Comparison of ENCODE assay signal across 26 cellular contexts in genomic region chr5:131855452-131855851, GRCh38. TPM values are rescaled to one million over a fixed set of nuclear protein-coding genes. Genes with fewer than 3 reads are reported as not detected.
DNase-seq lines count a peak whose midpoint lies in the region; ATAC-seq, FAIRE-seq and TF ChIP-seq lines count a peak whose summit lies in the region.
"Had no signal": no experiment of that assay in that cellular context is flagged by ENCODE, and none has a peak within 500 bp of the region (broad histone marks: within the 10 kb centered on the region; RNA-seq: fewer than 3 reads in every experiment).

No MANE protein-coding gene starts in this region.

- no peak for TF ChIP-seq CTCF in HepG2 (CRISPR knock-in tag; IDR thresholded peaks at IDR 0.05)
- no peak for TF ChIP-seq CTCF in right lobe of liver (IDR thresholded peaks at IDR 0.05)

- TF ChIP-seq EP300 in HepG2 (IDR thresholded peaks at IDR 0.05; ENCODE audit: low read depth in 2 of 2, low read length in 2 of 2) (no peak), HepG2 (CRISPR knock-in tag; IDR thresholded peaks at IDR 0.05; ENCODE audit: borderline replicate concordance) (no peak)

- H3K9me3 Mint-ChIP-seq in T-helper 1 cell treated with Interleukin-12 subunit alpha and Interleukin-12 subunit beta and Interleukin-4 antibody, amounts not matched to agents 30 μg/mL and 1 μg/mL, for 36 hours = peaks cover 41% of the 10 kb centered on the region
- H3K9me3 Mint-ChIP-seq in naive B cell = peaks cover 2 to 16% (median 4%) of the 10 kb centered on the region in 7 donors

- intact Hi-C loops in HepG2 (cut with micrococcal nuclease; ENCODE audit: unreplicated experiment) (no loop called here), right lobe of liver (cut with DNase I) (no loop called here)

- no peak for FAIRE-seq in HepG2 (lab: Jason Lieb, UNC)
- FAIRE-seq: GM12892 had no signal

- H3K27me3 ChIP-seq in HepG2 (ENCODE audit: control insufficient read depth in 1 of 2, insufficient read depth in 2 of 2, low read length in 2 of 2) = no peaks in the 10 kb centered on the region; a peak in 1 of 5 replicates
- no peaks in the 10 kb centered on the region for H3K27me3 ChIP-seq in right lobe of liver
- H3K27me3 ChIP-seq: BLaER1 treated with 17β-estradiol and CSF1 and Interleukin-3, amounts not matched to agents 10 nM and 100 nM had no signal

- H3K36me3 ChIP-seq in HepG2 (replicated peaks in 1 of 2; ENCODE audit: control insufficient read depth in 1 of 2, insufficient read depth in 2 of 2, low read length in 2 of 2) (no peaks in the 10 kb centered on the region), right lobe of liver (no peaks in the 10 kb centered on the region)
- H3K36me3 ChIP-seq: BLaER1 treated with 17β-estradiol and CSF1 and Interleukin-3, amounts not matched to agents 10 nM and 100 nM had no signal

- H3K4me3 Mint-ChIP-seq in T-helper 1 cell treated with Interleukin-12 subunit alpha and Interleukin-12 subunit beta and Interleukin-4 antibody, amounts not matched to agents 30 μg/mL and 1 μg/mL, for 36 hours = peak overlapping the region; percentile 8
- H3K4me3 Mint-ChIP-seq in naive B cell = no peak overlapping the region
- H3K4me3 Mint-ChIP-seq: CD8-positive, alpha-beta memory T cell had no signal

- CTCF ChIA-PET in HepG2 (lab: Yijun Ruan, JAX; ENCODE audit: low intra/inter-chr PET ratio, low total read pairs) = no interaction called here

- no peak overlapping the region for H2AFZ ChIP-seq in HepG2 (ENCODE audit: low read length)
- H2AFZ ChIP-seq: GM23248 had no signal

- H3K27me3 Mint-ChIP-seq in T-helper 1 cell treated with Interleukin-12 subunit alpha and Interleukin-12 subunit beta and Interleukin-4 antibody, amounts not matched to agents 30 μg/mL and 1 μg/mL, for 36 hours (ENCODE audit: low read depth) = peaks cover 30% of the 10 kb centered on the region
- H3K27me3 Mint-ChIP-seq in naive B cell = peaks cover 0 to 6% (median 0%) of the 10 kb centered on the region in 3 donors

- POLR2A ChIA-PET in HepG2 (lab: Yijun Ruan, JAX) = no interaction called here

- H3K9ac ChIP-seq in HepG2 (ENCODE audit: insufficient read depth, low read depth, low read length) = no peak overlapping the region
- H3K9ac ChIP-seq: BLaER1 treated with 17β-estradiol and CSF1 and Interleukin-3, amounts not matched to agents 10 nM and 100 nM; GM23248; KMS-11; SK-N-SH had no signal

- TF ChIP-seq RAD21 in HepG2 (CRISPR knock-in tag; IDR thresholded peaks at IDR 0.05) = no peak

- H3K27ac Mint-ChIP-seq in T-helper 1 cell treated with Interleukin-12 subunit alpha and Interleukin-12 subunit beta and Interleukin-4 antibody, amounts not matched to agents 30 μg/mL and 1 μg/mL, for 36 hours = no peak overlapping the region
- peak overlapping the region in 4 of 6 donors; percentile 1 to 52 (median 12) for H3K27ac Mint-ChIP-seq in naive B cell

- H3K4me1 Mint-ChIP-seq in T-helper 1 cell treated with Interleukin-12 subunit alpha and Interleukin-12 subunit beta and Interleukin-4 antibody, amounts not matched to agents 30 μg/mL and 1 μg/mL, for 36 hours (ENCODE audit: low read depth) = peaks cover 23% of the 10 kb centered on the region
- H3K4me1 Mint-ChIP-seq in naive B cell = peaks cover 13 to 21% (median 17%) of the 10 kb centered on the region in 3 donors

- 60% methylated on average over 3 of the region's 3 CpGs for WGBS in HepG2 (ENCODE audit: low lambda C conversion rate)
- WGBS in right lobe of liver (ENCODE audit: insufficient coverage, low coverage, low lambda C conversion rate, missing lambda C conversion rate) = 82% methylated on average over 3 of the region's 3 CpGs

- H3K79me2 ChIP-seq in HepG2 (ENCODE audit: insufficient read depth, low read length) = no peaks in the 10 kb centered on the region

- no peak overlapping the region for H3K27ac ChIP-seq in HepG2 (ENCODE audit: extremely low read length, insufficient read depth, low read length)
- H3K27ac ChIP-seq in right lobe of liver = no peak overlapping the region
- H3K27ac ChIP-seq: 22Rv1; BLaER1 treated with 17β-estradiol and CSF1 and Interleukin-3, amounts not matched to agents 10 nM and 100 nM; GM23248; KMS-11; RWPE1 had no signal

- DNase-seq in T-helper 1 cell (no peak), HepG2 (ENCODE audit: low spot score) (no peak), right lobe of liver (no peak), naive B cell (no peak), EL (no peak), SHP77 treated with DMSO at 0.1 percent for 48 hours (lab: John Stamatoyannopoulos, UW) (no peak)
- DNase-seq in stimulated activated naive CD8-positive, alpha-beta T cell treated with anti-CD3 and anti-CD28 coated beads, Interleukin-15, Interleukin-2, amounts not matched to agents 100 U/mL and 50 U/mL, for 24 hours = no peak
- DNase-seq: ACHN; Calu3; CD8-positive, alpha-beta memory T cell; DMS153; GM23248; HCEC 1CT; NCI-H1417 treated with DMSO at 0.1 percent for 48 hours; NCI-H187 treated with DMSO at 0.1 percent for 48 hours; NCI-H2227 treated with DMSO at 0.1 percent for 48 hours; NCI-H510A; NCI-H748 treated with DMSO at 0.1 percent for 48 hours; SIG-M5; SK-N-SH had no signal

- H3K9me3 ChIP-seq in HepG2 (ENCODE audit: low read length) = no peaks in the 10 kb centered on the region
- no peaks in the 10 kb centered on the region for H3K9me3 ChIP-seq in right lobe of liver
- H3K9me3 ChIP-seq: SK-N-SH had no signal

- no peak overlapping the region for H3K4me3 ChIP-seq in HepG2 (replicated peaks in 1 of 3; ENCODE audit: insufficient read depth in 1 of 3, low read depth in 2 of 3, low read length in 3 of 3)
- H3K4me3 ChIP-seq in right lobe of liver = no peak overlapping the region
- H3K4me3 ChIP-seq: BLaER1 treated with 17β-estradiol and CSF1 and Interleukin-3, amounts not matched to agents 10 nM and 100 nM; GM23248 had no signal

- H3K36me3 Mint-ChIP-seq in T-helper 1 cell treated with Interleukin-12 subunit alpha and Interleukin-12 subunit beta and Interleukin-4 antibody, amounts not matched to agents 30 μg/mL and 1 μg/mL, for 36 hours (ENCODE audit: low read depth) = peaks cover 15% of the 10 kb centered on the region
- peaks cover 0 to 3% of the 10 kb centered on the region in 2 donors for H3K36me3 Mint-ChIP-seq in naive B cell

- no peaks in the 10 kb centered on the region for H3K4me1 ChIP-seq in HepG2 (ENCODE audit: insufficient read depth, low read length)
- no peaks in the 10 kb centered on the region for H3K4me1 ChIP-seq in right lobe of liver

- ATAC-seq in HepG2 = no peak
- no peak for ATAC-seq in right lobe of liver
- ATAC-seq in naive B cell (ENCODE audit: low read depth in 2 of 2) = no peak
- no peak for ATAC-seq in stimulated activated naive CD8-positive, alpha-beta T cell treated with anti-CD3 and anti-CD28 coated beads, Interleukin-15, Interleukin-2, amounts not matched to agents 100 U/mL and 50 U/mL, for 24 hours

- H4K20me1 ChIP-seq in HepG2 (ENCODE audit: insufficient read depth, low read length) = no peaks in the 10 kb centered on the region
- H4K20me1 ChIP-seq: BLaER1 treated with 17β-estradiol and CSF1 and Interleukin-3, amounts not matched to agents 10 nM and 100 nM had no signal

- no TSS peak for BruUV-seq in HepG2 (replicated peaks; lab: Mats Ljungman, UMichigan)

- H3K4me2 ChIP-seq in HepG2 (ENCODE audit: low read depth, low read length) = no peak overlapping the region
- H3K4me2 ChIP-seq: BLaER1 treated with 17β-estradiol and CSF1 and Interleukin-3, amounts not matched to agents 10 nM and 100 nM; KMS-11; SK-N-SH had no signal

- in situ Hi-C loops in HepG2 (cut with HindIII; ENCODE audit: extremely low pct_ligation_motif_present, low pct_unique_long_range_greater_than_20kb) = no loop called here

- TF ChIP-seq POLR2A in HepG2 (IDR thresholded peaks at IDR 0.05; ENCODE audit: insufficient read depth in 1 of 2, low read depth in 2 of 2, low read length in 2 of 2) (no peak), right lobe of liver (IDR thresholded peaks at IDR 0.05) (no peak)

TF ChIP-seq in HepG2, 621 proteins besides CTCF, POLR2A, EP300 and RAD21 (continues in another document):
- TF ChIP-seq NFE2L2 (IDR thresholded peaks at IDR 0.05; ENCODE audit: low read length) (no peak), TBX2 (CRISPR knock-in tag; IDR thresholded peaks at IDR 0.05; ENCODE audit: borderline replicate concordance) (no peak), SMARCC2 (IDR thresholded peaks at IDR 0.05) (no peak), FOXP1 (IDR thresholded peaks at IDR 0.05) (peak; percentile 36; the same call in 1 of the 2 replicates), FOXP1 (CRISPR knock-in tag; IDR thresholded peaks at IDR 0.05) (no peak), ZNF350 (CRISPR knock-in tag; IDR thresholded peaks at IDR 0.05; ENCODE audit: borderline replicate concordance, low read depth) (no peak), PLRG1 (conservative IDR thresholded peaks at IDR 0.05) (0 out of 2 replicates have a peak, but pooled peaks have one; percentile 22), NCOA5 (CRISPR knock-in tag; IDR thresholded peaks at IDR 0.05) (no peak)

RNA-seq across cellular contexts. Expression of gene FNIP1, which starts 58.6 kb away (rescaled TPM):
- 29.3 and 39.7 TPM in 2 replicates for total RNA-seq in HepG2 (2016; rRNA removed; fragmentation: Illumina TruSeq; extraction: Trizol)
- total RNA-seq in HepG2 (2016; cell fraction: cytosol; rRNA removed; fragmentation: Illumina TruSeq; extraction: Trizol; ENCODE audit: low read depth) = 10.9 and 11.5 TPM in 2 replicates
- total RNA-seq in HepG2 (2016; cell fraction: insoluble cytoplasmic fraction; rRNA removed; fragmentation: Illumina TruSeq; extraction: Trizol) = 26.2 and 39.3 TPM in 2 replicates
- 18.6 and 20.6 TPM in 2 replicates for total RNA-seq in HepG2 (2016; cell fraction: membrane; rRNA removed; fragmentation: Illumina TruSeq; extraction: Trizol)
- 50.1 and 54.5 TPM in 2 replicates for total RNA-seq in HepG2 (2016; cell fraction: nucleus; rRNA removed; fragmentation: Illumina TruSeq; extraction: Trizol)
- polyA plus RNA-seq in HepG2 (2011; rRNA removed) = 8.7 and 10.9 TPM in 2 replicates
- polyA plus RNA-seq in HepG2 (2011; cell fraction: cytosol; rRNA removed) = 4.9 and 5.9 TPM in 2 replicates
- 12.5 and 14.4 TPM in 2 replicates for polyA plus RNA-seq in HepG2 (2011; cell fraction: nucleus; rRNA removed)
- polyA plus RNA-seq in HepG2 (2012) = 8.0 and 10.1 TPM in 2 replicates
- 5.3 and 6.4 TPM in 2 replicates for polyA plus RNA-seq in HepG2 (2016; cell fraction: cytosol; fragmentation: Illumina TruSeq; extraction: Trizol; ENCODE audit: low read depth)
- 9.4 and 11.6 TPM in 2 replicates for polyA plus RNA-seq in HepG2 (2016; cell fraction: insoluble cytoplasmic fraction; fragmentation: Illumina TruSeq; extraction: Trizol; ENCODE audit: low read depth)
- 6.8 and 7.6 TPM in 2 replicates for polyA plus RNA-seq in HepG2 (2016; cell fraction: membrane; fragmentation: Illumina TruSeq; extraction: Trizol; ENCODE audit: low read depth)
- polyA plus RNA-seq in HepG2 (2016; cell fraction: nucleus; fragmentation: Illumina TruSeq; extraction: Trizol; ENCODE audit: insufficient read depth, low read depth) = 22.9 and 24.1 TPM in 2 replicates
- 24.3 and 34.9 TPM in 2 replicates for polyA minus RNA-seq in HepG2 (2011; rRNA and poly(A)+ RNA removed; ENCODE audit: low replicate concordance)
- polyA minus RNA-seq in HepG2 (2011; cell fraction: cytosol; rRNA and poly(A)+ RNA removed) = 17.7 and 18.6 TPM in 2 replicates
- 90.8 and 104 TPM in 2 replicates for polyA minus RNA-seq in HepG2 (2011; cell fraction: nucleus; rRNA and poly(A)+ RNA removed)
- 10 to 100 TPM; 14.2 to 25.2 (median 20.9) TPM for total RNA-seq in right lobe of liver
- polyA plus RNA-seq in naive B cell (ENCODE audit: low read depth in 6 of 6) = 10 to 100 TPM; 26.8 to 40.0 (median 32.7) TPM
